9 cellular contexts compared by ENCODE assay signal in genomic region chr10:44384601-44385422, GRCh38. TPM values are rescaled to one million over a fixed set of nuclear protein-coding genes. Genes with fewer than 3 reads are reported as not detected.
DNase-seq lines count a peak whose midpoint lies in the region; ATAC-seq and TF ChIP-seq lines count a peak whose summit lies in the region.
"Had no signal": no experiment of that assay in that cellular context is flagged by ENCODE, and none has a peak within 500 bp of the region (broad histone marks: within the 10 kb centered on the region; RNA-seq: fewer than 3 reads in every experiment).

Gene CXCL12, minus strand, starts transcription at chr10:44385097. Its CDS starts 92 bp downstream, at chr10:44385005.

- H3K4me1 Mint-ChIP-seq in brain = peaks cover 42% of the 10 kb centered on the region

- no peak for ATAC-seq in GM18498 (IDR thresholded peaks at IDR 0.05; ENCODE audit: unreplicated experiment)

- TF ChIP-seq CTCF in brain (conservative IDR thresholded peaks at IDR 0.05) (no peak), subcutaneous adipose tissue (IDR thresholded peaks at IDR 0.05; ENCODE audit: low read depth) (no peak)

- peaks cover 47% of the 10 kb centered on the region for H3K27me3 Mint-ChIP-seq in brain

- peaks cover 0 to 6% (median 0%) of the 10 kb centered on the region in 5 experiments for H3K9me3 Mint-ChIP-seq in brain

- no peaks in the 10 kb centered on the region for H3K36me3 Mint-ChIP-seq in brain

- H3K27ac Mint-ChIP-seq in brain = peak within 1 kb of the TSS in 2 of 5 experiments; percentile 70 to 90

- peak; percentile 36 for DNase-seq in NCI-H748 (lab: John Stamatoyannopoulos, UW; ENCODE audit: unreplicated experiment)
- DNase-seq in NCI-H748 treated with DMSO at 0.1 percent for 48 hours (lab: John Stamatoyannopoulos, UW) = no peak
- peak; percentile 6 for DNase-seq in kidney tubule cell (ENCODE audit: low spot score)
- DNase-seq in HuH-7 (ENCODE audit: low spot score) = no peak
- DNase-seq in DMS53 treated with DMSO at 0.1 percent for 48 hours (lab: John Stamatoyannopoulos, UW; ENCODE audit: unreplicated experiment) = no peak

- H3K4me3 Mint-ChIP-seq in brain = peak within 1 kb of the TSS; percentile 83 to 89 (median 85)

RNA-seq across cellular contexts. Expression of gene CXCL12, which starts in this region (rescaled TPM):
- polyA plus RNA-seq in brain (ENCODE audit: insufficient read depth, low read depth, low replicate concordance) = 11.5 TPM
- 100 to 1,000 TPM in 2 of 4 donors, 10 to 100 TPM in 2; 75.0 to 156 (median 91.6) TPM for total RNA-seq in subcutaneous adipose tissue
- total RNA-seq: T-helper 2 cell treated with Interferon-gamma antibody and Interleukin-4, amounts not matched to agents 100 ng/mL and 5 ng/mL, for 36 hours had no signal

Comparison
In these comparisons a context has a peak if more than half of its experiments do, and no peak if none do; other contexts are left out.
1. DNase-seq: peak in NCI-H748 (single experiment) and kidney tubule cell (single experiment); none in NCI-H748 treated with DMSO at 0.1 percent for 48 hours (single experiment), HuH-7 (single experiment) and DMS53 treated with DMSO at 0.1 percent for 48 hours (single experiment).